Comparison of ENCODE assay signal across 22 cellular contexts in genomic region chr12:83408841-83409240, GRCh38.
"Had no signal": no experiment of that assay in that cellular context is flagged by ENCODE, and none has a peak within 500 bp of the region (broad histone marks: within the 10 kb centered on the region; RNA-seq: fewer than 3 reads in every experiment).

No MANE protein-coding gene starts in this region.

- H3K79me2 ChIP-seq: parathyroid adenoma had no signal

- H3K27ac ChIP-seq: esophagus squamous epithelium, lower lobe of right lung, neutrophil, parathyroid adenoma, right atrium auricular region, testis, tibial artery had no signal

- H3K27me3 ChIP-seq: esophagus squamous epithelium, neutrophil, right atrium auricular region, testis, tibial artery had no signal

- H3K36me3 ChIP-seq: esophagus squamous epithelium, lower lobe of right lung, neutrophil, right atrium auricular region, tibial artery had no signal

- H3K4me1 ChIP-seq: esophagus squamous epithelium, lower lobe of right lung, parathyroid adenoma, right atrium auricular region, testis, tibial artery had no signal

- ATAC-seq: effector memory CD8-positive, alpha-beta T cell; left ventricle myocardium superior; lower lobe of right lung; natural killer cell; sciatic nerve; stimulated activated effector memory CD8-positive, alpha-beta T cell treated with anti-CD3 and anti-CD28 coated beads, Interleukin-12 subunit alpha, Interleukin-12 subunit beta, amount 100 ng/mL, for 72 hours had no signal

- DNase-seq: cortex of kidney; effector memory CD8-positive, alpha-beta T cell; erythroblast; esophagus squamous epithelium; foreskin melanocyte; hypothalamus; immature natural killer cell; left ventricle myocardium superior; lower lobe of right lung; natural killer cell; stimulated activated CD4-positive, alpha-beta T cell treated with anti-CD3 and anti-CD28 coated beads, Interleukin-2, amount 100 ng/mL, for 24 hours; stimulated activated CD4-positive, alpha-beta T cell treated with anti-CD3 and anti-CD28 coated beads, Interleukin-4, amount 100 ng/mL, for 24 hours; stimulated activated naive CD4-positive, alpha-beta T cell treated with Interleukin-2 at 50 U/mL for 16 hours; substantia nigra; testis; tibial artery had no signal

- H3K9ac ChIP-seq: parathyroid adenoma had no signal

- H3K4me2 ChIP-seq: smooth muscle cell had no signal

- H3K4me3 ChIP-seq: esophagus squamous epithelium, lower lobe of right lung, right atrium auricular region, smooth muscle cell, testis, tibial artery had no signal
